In the genomic region with DNA sequence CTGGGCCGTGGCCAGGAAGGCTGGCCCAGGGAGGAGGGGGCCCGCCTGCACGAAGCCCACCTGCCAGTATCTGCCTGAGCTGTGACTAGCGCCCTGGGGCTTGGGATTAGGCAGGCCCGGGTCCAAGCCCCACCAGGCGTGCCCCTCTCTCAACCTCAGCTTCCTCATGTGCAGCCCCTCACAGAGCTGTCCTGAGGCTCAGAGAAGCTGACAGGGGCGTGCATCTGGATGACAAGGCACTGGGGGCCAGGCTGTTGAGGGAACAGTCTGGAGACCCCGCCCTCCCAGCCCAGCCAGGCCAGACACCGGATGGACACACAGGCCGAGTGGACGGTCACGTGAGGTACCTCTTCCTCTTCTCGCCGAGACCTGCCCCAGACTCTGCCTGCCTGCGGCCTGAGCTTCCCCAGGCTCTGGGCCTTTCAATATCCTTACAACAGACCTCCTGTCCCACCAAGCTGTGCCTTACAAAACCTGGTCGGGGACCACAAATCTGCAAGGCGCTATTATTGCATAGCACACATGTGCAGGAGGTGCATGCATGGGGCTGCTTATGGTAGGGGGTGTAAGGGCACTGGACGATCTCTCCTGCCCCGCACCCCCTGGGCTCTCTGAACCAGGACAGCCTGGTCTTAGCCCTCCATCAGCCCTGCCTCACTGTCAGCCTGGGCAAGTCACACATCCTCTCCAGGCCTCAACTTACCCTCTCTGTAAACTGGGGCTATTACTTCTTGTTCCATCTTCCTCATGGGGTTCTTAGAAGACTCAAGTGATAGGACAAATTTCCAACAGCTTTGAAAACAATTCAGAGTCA, we compare ENCODE assay signal across 15 cellular contexts. TPM values are rescaled to one million over a fixed set of nuclear protein-coding genes. Genes with fewer than 3 reads are reported as not detected.
A peak's percentile ranks its signal among the peaks of the same experiment; 100 is the strongest.
DNase-seq lines count a peak whose midpoint lies in the region; ATAC-seq and TF ChIP-seq lines count a peak whose summit lies in the region.
"Had no signal": no experiment of that assay in that cellular context is flagged by ENCODE, and none has a peak within 500 bp of the region (broad histone marks: within the 10 kb centered on the region; RNA-seq: fewer than 3 reads in every experiment).

No MANE protein-coding gene starts in this region.

- ATAC-seq in SK-N-SH treated with all-trans-retinoic acid at 6 μM for 48 hours (no peak), left colon (no peak), sciatic nerve (peak; percentile 68), GM21381 (IDR thresholded peaks at IDR 0.05; ENCODE audit: unreplicated experiment) (no peak)

- no peaks in the 10 kb centered on the region for H3F3A ChIP-seq in SK-N-SH (replicated peaks; ENCODE audit: insufficient read depth)

- no peak for TF ChIP-seq CTCF in SK-N-SH (IDR thresholded peaks at IDR 0.05)
- no peak for TF ChIP-seq CTCF in sigmoid colon (IDR thresholded peaks at IDR 0.05)

- H3K4me3 ChIP-seq in SK-N-SH (ENCODE audit: low read depth in 2 of 2, low read length in 1 of 2) = no peak overlapping the region
- no peak overlapping the region for H3K4me3 ChIP-seq in sigmoid colon
- H3K4me3 ChIP-seq: MG63, SK-N-MC, stomach had no signal

- no peak overlapping the region for H2AFZ ChIP-seq in SK-N-SH (ENCODE audit: low read depth)

- POLR2A ChIA-PET in SK-N-SH (lab: Yijun Ruan, JAX) = no interaction called here

- H3K4me1 ChIP-seq in SK-N-SH (ENCODE audit: control insufficient read depth in 1 of 2, insufficient read depth in 2 of 2, low read depth in 1 of 2, low read length in 1 of 2) = peaks cover 0 to 29% of the 10 kb centered on the region in 2 experiments; a peak in 1 of 4 replicates
- no peaks in the 10 kb centered on the region for H3K4me1 ChIP-seq in sigmoid colon

- H3K27me3 ChIP-seq in SK-N-SH (ENCODE audit: insufficient read depth) (no peaks in the 10 kb centered on the region; the same call in 1 of the 2 replicates), sigmoid colon (no peaks in the 10 kb centered on the region)
- H3K27me3 ChIP-seq: MG63 had no signal

- DNase-seq in SK-N-SH = peak; percentile 73
- peak in 33 of 56 donors; percentile 18 to 69 (median 39) for DNase-seq in amygdala (lab: John Stamatoyannopoulos, UW)
- peak; percentile 35 to 59 for DNase-seq in left colon
- DNase-seq in sciatic nerve (ENCODE audit: low spot score) = no peak
- no peak for DNase-seq in NCI-H2081 (lab: John Stamatoyannopoulos, UW)
- no peak for DNase-seq in sigmoid colon
- DNase-seq: activated CD4-positive, alpha-beta T cell treated with anti-CD3 and anti-CD28 coated beads, Interleukin-2, amount 50 U/mL, for 1 hour; MG63; NCI-H524 treated with DMSO at 0.1 percent for 48 hours; stimulated activated CD4-positive, alpha-beta T cell treated with anti-CD3 and anti-CD28 coated beads, Interleukin-1b, Interleukin-23, amount 100 ng/mL, for 48 hours; stomach had no signal

- no peaks in the 10 kb centered on the region for H3K9me3 ChIP-seq in SK-N-SH
- no peaks in the 10 kb centered on the region for H3K9me3 ChIP-seq in sigmoid colon
- H3K9me3 ChIP-seq: MG63, stomach had no signal

- TF ChIP-seq POLR2A in sigmoid colon (IDR thresholded peaks at IDR 0.05) = no peak

- TF ChIP-seq RAD21 in SK-N-SH (IDR thresholded peaks at IDR 0.05; ENCODE audit: low read length) = no peak

- H3K36me3 ChIP-seq in SK-N-SH (replicated peaks in 1 of 2; ENCODE audit: control insufficient read depth in 1 of 2, insufficient read depth in 2 of 2, low read length in 1 of 2) = no peaks in the 10 kb centered on the region
- H3K36me3 ChIP-seq in sigmoid colon = no peaks in the 10 kb centered on the region
- H3K36me3 ChIP-seq: MG63, stomach had no signal

- H3K27ac ChIP-seq in SK-N-SH (ENCODE audit: low read depth in 2 of 2, low read length in 1 of 2) = peak overlapping the region in 1 of 2 experiments; percentile 1; a peak in 1 of 4 replicates
- no peak overlapping the region for H3K27ac ChIP-seq in sigmoid colon
- H3K27ac ChIP-seq: 22Rv1, SK-N-MC had no signal

- H3K9me2 ChIP-seq in SK-N-SH = no peaks in the 10 kb centered on the region

- no peak overlapping the region for H3K9ac ChIP-seq in SK-N-SH

- intact Hi-C loops in left colon (cut with DNase I, micrococcal nuclease) = no loop called here
- intact Hi-C loops in sciatic nerve (cut with DNase I) = no loop called here
- intact Hi-C loops in sigmoid colon (cut with DNase I) = no loop called here

- 81% methylated on average over 6 of the region's 19 CpGs for WGBS in SK-N-SH (ENCODE audit: low lambda C conversion rate)
- 70 to 81% methylated on average over 19 of the region's 19 CpGs for WGBS in sigmoid colon, 2 donors

- no peaks in the 10 kb centered on the region for H4K20me1 ChIP-seq in SK-N-SH (ENCODE audit: insufficient read depth)

- H3K4me2 ChIP-seq in SK-N-SH = no peak overlapping the region

- TF ChIP-seq EP300 in SK-N-SH (IDR thresholded peaks at IDR 0.05; ENCODE audit: borderline replicate concordance in 1 of 2, low read depth in 1 of 2, low read length in 1 of 2) (no peak), sigmoid colon (IDR thresholded peaks at IDR 0.05) (no peak)

- no peaks in the 10 kb centered on the region for H3K79me2 ChIP-seq in SK-N-SH (ENCODE audit: insufficient read depth)

- CTCF ChIA-PET in SK-N-SH (lab: Yijun Ruan, JAX) = interaction anchor here (1.5 kb wide), 1 partner anchor 8 kb away, joined by 4 read pairs; no protein-coding TSS in a partner anchor

TF ChIP-seq in SK-N-SH, 30 proteins besides CTCF, POLR2A, EP300 and RAD21 (continues in another document):
- TF ChIP-seq EZH2phosphoT487 (IDR thresholded peaks at IDR 0.05; ENCODE audit: borderline replicate concordance, low read depth) (no peak), GATA2 (CRISPR knock-in tag; IDR thresholded peaks at IDR 0.05) (no peak)
- TF ChIP-seq, protein P1, sequence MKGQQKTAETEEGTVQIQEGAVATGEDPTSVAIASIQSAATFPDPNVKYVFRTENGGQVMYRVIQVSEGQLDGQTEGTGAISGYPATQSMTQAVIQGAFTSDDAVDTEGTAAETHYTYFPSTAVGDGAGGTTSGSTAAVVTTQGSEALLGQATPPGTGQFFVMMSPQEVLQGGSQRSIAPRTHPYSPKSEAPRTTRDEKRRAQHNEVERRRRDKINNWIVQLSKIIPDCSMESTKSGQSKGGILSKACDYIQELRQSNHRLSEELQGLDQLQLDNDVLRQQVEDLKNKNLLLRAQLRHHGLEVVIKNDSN (IDR thresholded peaks at IDR 0.05; ENCODE audit: borderline replicate concordance, low read depth) = no peak
- TF ChIP-seq, protein P2, sequence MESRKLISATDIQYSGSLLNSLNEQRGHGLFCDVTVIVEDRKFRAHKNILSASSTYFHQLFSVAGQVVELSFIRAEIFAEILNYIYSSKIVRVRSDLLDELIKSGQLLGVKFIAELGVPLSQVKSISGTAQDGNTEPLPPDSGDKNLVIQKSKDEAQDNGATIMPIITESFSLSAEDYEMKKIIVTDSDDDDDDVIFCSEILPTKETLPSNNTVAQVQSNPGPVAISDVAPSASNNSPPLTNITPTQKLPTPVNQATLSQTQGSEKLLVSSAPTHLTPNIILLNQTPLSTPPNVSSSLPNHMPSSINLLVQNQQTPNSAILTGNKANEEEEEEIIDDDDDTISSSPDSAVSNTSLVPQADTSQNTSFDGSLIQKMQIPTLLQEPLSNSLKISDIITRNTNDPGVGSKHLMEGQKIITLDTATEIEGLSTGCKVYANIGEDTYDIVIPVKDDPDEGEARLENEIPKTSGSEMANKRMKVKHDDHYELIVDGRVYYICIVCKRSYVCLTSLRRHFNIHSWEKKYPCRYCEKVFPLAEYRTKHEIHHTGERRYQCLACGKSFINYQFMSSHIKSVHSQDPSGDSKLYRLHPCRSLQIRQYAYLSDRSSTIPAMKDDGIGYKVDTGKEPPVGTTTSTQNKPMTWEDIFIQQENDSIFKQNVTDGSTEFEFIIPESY (IDR thresholded peaks at IDR 0.05; ENCODE audit: borderline replicate concordance, low read depth) = no peak

TF ChIP-seq in SK-N-SH treated with all-trans-retinoic acid at 6 μM for 48 hours, 23 proteins besides CTCF, POLR2A, EP300 and RAD21 (continues in another document):
- TF ChIP-seq ZNF565 (CRISPR knock-in tag; conservative IDR thresholded peaks at IDR 0.05; ENCODE audit: low read depth) = no peak
- TF ChIP-seq ZFP3 (CRISPR knock-in tag; IDR thresholded peaks at IDR 0.05) = no peak
- TF ChIP-seq PPARA (CRISPR knock-in tag; IDR thresholded peaks at IDR 0.05; ENCODE audit: borderline replicate concordance) = no peak
- no peak for TF ChIP-seq ARNTL (CRISPR knock-in tag; IDR thresholded peaks at IDR 0.05; ENCODE audit: borderline replicate concordance, low read depth)
- TF ChIP-seq SNAI2 (CRISPR knock-in tag; IDR thresholded peaks at IDR 0.05) = no peak
- TF ChIP-seq ZNF8 (CRISPR knock-in tag; IDR thresholded peaks at IDR 0.05) = no peak
- no peak for TF ChIP-seq ESRRG (CRISPR knock-in tag; IDR thresholded peaks at IDR 0.05)
- TF ChIP-seq, protein P3, sequence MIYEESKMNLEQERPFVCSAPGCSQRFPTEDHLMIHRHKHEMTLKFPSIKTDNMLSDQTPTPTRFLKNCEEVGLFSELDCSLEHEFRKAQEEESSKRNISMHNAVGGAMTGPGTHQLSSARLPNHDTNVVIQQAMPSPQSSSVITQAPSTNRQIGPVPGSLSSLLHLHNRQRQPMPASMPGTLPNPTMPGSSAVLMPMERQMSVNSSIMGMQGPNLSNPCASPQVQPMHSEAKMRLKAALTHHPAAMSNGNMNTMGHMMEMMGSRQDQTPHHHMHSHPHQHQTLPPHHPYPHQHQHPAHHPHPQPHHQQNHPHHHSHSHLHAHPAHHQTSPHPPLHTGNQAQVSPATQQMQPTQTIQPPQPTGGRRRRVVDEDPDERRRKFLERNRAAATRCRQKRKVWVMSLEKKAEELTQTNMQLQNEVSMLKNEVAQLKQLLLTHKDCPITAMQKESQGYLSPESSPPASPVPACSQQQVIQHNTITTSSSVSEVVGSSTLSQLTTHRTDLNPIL (CRISPR knock-in tag; IDR thresholded peaks at IDR 0.05; ENCODE audit: low read depth) = no peak
- TF ChIP-seq BACH2 (CRISPR knock-in tag; IDR thresholded peaks at IDR 0.05; ENCODE audit: borderline replicate concordance) = no peak
- TF ChIP-seq RARB (CRISPR knock-in tag; IDR thresholded peaks at IDR 0.05) = no peak

RNA-seq across cellular contexts. Expression of a gene that starts 20.0 kb away (rescaled TPM):
- polyA plus RNA-seq in SK-N-SH (2012; rRNA removed) (10.4 and 14.3 TPM in 2 replicates), sigmoid colon (10 to 100 TPM; 16.8 to 34.7 (median 21.9) TPM)
- polyA plus RNA-seq in SK-N-SH (2012; cell fraction: cytosol; rRNA removed) = 8.7 and 10.6 TPM in 2 replicates
- polyA plus RNA-seq in SK-N-SH (2012; cell fraction: nucleus; rRNA removed) = 35.9 and 37.2 TPM in 2 replicates
- total RNA-seq in left colon (10 to 100 TPM; 55.2 to 61.0 TPM), sciatic nerve (39.4 TPM), sigmoid colon (10 to 100 TPM in 3 of 4 donors, 1 to 10 TPM in 1; 9.2 to 23.8 (median 14.0) TPM)

Comparison
In these comparisons a context has a peak if more than half of its experiments do, and no peak if none do; other contexts are left out.
1. DNase-seq: peak in SK-N-SH (single experiment), amygdala (33 of 56) and left colon (2 of 2); none in sciatic nerve (single experiment), NCI-H2081 (0 of 2) and sigmoid colon (single experiment).